26 cellular contexts compared by ENCODE assay signal in genomic region chr2:200032895-200033294, GRCh38.
"Had no signal": no experiment of that assay in that cellular context is flagged by ENCODE, and none has a peak within 500 bp of the region (broad histone marks: within the 10 kb centered on the region; RNA-seq: fewer than 3 reads in every experiment).

No MANE protein-coding gene starts in this region.

- H3K79me2 ChIP-seq: parathyroid adenoma had no signal

- DNase-seq: natural killer cell; occipital lobe; ovary; posterior cingulate gyrus; psoas muscle; right cardiac atrium; right lobe of liver; sigmoid colon; small intestine; stimulated activated CD4-positive, alpha-beta T cell treated with anti-CD3 and anti-CD28 coated beads, Interleukin-15, amount 100 ng/mL, for 24 hours; stimulated activated CD4-positive, alpha-beta T cell treated with anti-CD3 and anti-CD28 coated beads, Interleukin-2, amount 100 ng/mL, for 24 hours; stimulated activated CD4-positive, alpha-beta T cell treated with anti-CD3 and anti-CD28 coated beads, Interleukin-2, amount 100 ng/mL, for 48 hours; stimulated activated CD4-positive, alpha-beta T cell treated with anti-CD3 and anti-CD28 coated beads, Interleukin-4, amount 100 ng/mL, for 24 hours; stimulated activated naive B cell treated with anti-CD40 and anti-IgM and Interleukin-4, amounts not matched to agents 10 μg/mL and 1 μg/mL and 100 μg/mL, for 72 hours; stimulated activated naive CD4-positive, alpha-beta T cell treated with Interleukin-2 at 50 U/mL for 16 hours; stomach; thyroid gland; trophoblast cell; upper lobe of left lung had no signal

- H3K4me3 ChIP-seq: neural progenitor cell, ovary, psoas muscle, right lobe of liver, sigmoid colon, stomach, thoracic aorta, thyroid gland, tibial nerve, upper lobe of left lung, vagina had no signal

- H3K9me3 ChIP-seq: ovary, psoas muscle, right lobe of liver, sigmoid colon, stomach, thoracic aorta, thyroid gland, tibial nerve, upper lobe of left lung, vagina had no signal

- H3K4me1 ChIP-seq: neural progenitor cell, parathyroid adenoma, right lobe of liver, sigmoid colon, stomach, thyroid gland, tibial nerve, upper lobe of left lung, vagina had no signal

- ATAC-seq: natural killer cell; psoas muscle; right cardiac atrium; right lobe of liver; stimulated activated effector memory CD8-positive, alpha-beta T cell treated with anti-CD3 and anti-CD28 coated beads, Interleukin-12 subunit alpha, Interleukin-12 subunit beta, amount 100 ng/mL, for 72 hours; stimulated activated naive B cell treated with anti-CD40 and anti-IgM and Interleukin-4, amounts not matched to agents 10 μg/mL and 1 μg/mL and 100 μg/mL, for 72 hours had no signal

- FAIRE-seq: small intestine, urothelium cell line had no signal

- H2AFZ ChIP-seq: neural progenitor cell, parathyroid adenoma had no signal

- H3K4me2 ChIP-seq: neural progenitor cell had no signal

- H3K36me3 ChIP-seq: neural progenitor cell, ovary, right lobe of liver, sigmoid colon, stomach, thoracic aorta, thyroid gland, tibial nerve, upper lobe of left lung, vagina had no signal

- H3K9ac ChIP-seq: neural progenitor cell, parathyroid adenoma had no signal

- H3K27ac ChIP-seq: neural progenitor cell, ovary, parathyroid adenoma, psoas muscle, right lobe of liver, sigmoid colon, stomach, thoracic aorta, thyroid gland, tibial nerve, upper lobe of left lung, vagina had no signal

- H3K27me3 ChIP-seq: neural progenitor cell, ovary, right lobe of liver, sigmoid colon, stomach, thyroid gland, tibial nerve, upper lobe of left lung, vagina had no signal
